20 cellular contexts compared by ENCODE assay signal in genomic region chr15:38260077-38260476, GRCh38. TPM values are rescaled to one million over a fixed set of nuclear protein-coding genes. Genes with fewer than 3 reads are reported as not detected.
A peak's percentile ranks its signal among the peaks of the same experiment; 100 is the strongest.
DNase-seq lines count a peak whose midpoint lies in the region; ATAC-seq, FAIRE-seq and TF ChIP-seq lines count a peak whose summit lies in the region.
"Had no signal": no experiment of that assay in that cellular context is flagged by ENCODE, and none has a peak within 500 bp of the region (broad histone marks: within the 10 kb centered on the region; RNA-seq: fewer than 3 reads in every experiment).

No MANE protein-coding gene starts in this region.

- ATAC-seq in GM23338 (peak; percentile 83), HG03135 (IDR thresholded peaks at IDR 0.05; ENCODE audit: unreplicated experiment) (no peak), HG02852 (IDR thresholded peaks at IDR 0.05; ENCODE audit: unreplicated experiment) (no peak)

- H3F3A ChIP-seq in GM23338 (replicated peaks; ENCODE audit: low read depth): no peaks in the 10 kb centered on the region

- H3K36me3 Mint-ChIP-seq in GM23338 (ENCODE audit: low read depth) (no peaks in the 10 kb centered on the region), astrocyte (ENCODE audit: low read depth, unreplicated experiment) (peaks cover 1% of the 10 kb centered on the region), type B pancreatic cell (no peaks in the 10 kb centered on the region)
- H3K36me3 Mint-ChIP-seq: brain; CD4-positive, CD25-positive, alpha-beta regulatory T cell had no signal

- H3K9me3 ChIP-seq in astrocyte (ENCODE audit: insufficient read depth, low read depth, low read length): no peaks in the 10 kb centered on the region
- H3K9me3 ChIP-seq: right atrium auricular region, suprapubic skin had no signal

- peaks cover 56% of the 10 kb centered on the region for H4K20me1 ChIP-seq in GM23338 (replicated peaks; ENCODE audit: insufficient read depth)
- H4K20me1 ChIP-seq in astrocyte (ENCODE audit: insufficient read depth, low read length): peaks cover 88% of the 10 kb centered on the region

- H3K4me2 ChIP-seq in GM23338: peak overlapping the region; percentile 37; the same call in 1 of the 2 replicates
- peak overlapping the region; percentile 14 for H3K4me2 ChIP-seq in astrocyte (ENCODE audit: low read length)

- FAIRE-seq in astrocyte (lab: Jason Lieb, UNC): peak; percentile 60

- 0 out of 3 replicates have a peak overlapping the region, but pooled peaks have one; percentile 49 for H3K4me3 Mint-ChIP-seq in GM23338
- H3K4me3 Mint-ChIP-seq in astrocyte (ENCODE audit: unreplicated experiment): no peak overlapping the region
- no peak overlapping the region for H3K4me3 Mint-ChIP-seq in type B pancreatic cell

- H3K4me1 ChIP-seq in GM23338 (ENCODE audit: insufficient read depth) (peaks cover 63% of the 10 kb centered on the region), astrocyte (ENCODE audit: insufficient read depth, low read length) (peaks cover 20% of the 10 kb centered on the region)

- H2AFZ ChIP-seq in GM23338 (no peak overlapping the region), astrocyte (ENCODE audit: low read depth, low read length) (no peak overlapping the region)

- no peak overlapping the region for H3K9ac ChIP-seq in astrocyte (ENCODE audit: low read length)

- H3K27me3 Mint-ChIP-seq in GM23338 (ENCODE audit: insufficient read depth, low read depth, poor library complexity): no peaks in the 10 kb centered on the region
- H3K27me3 Mint-ChIP-seq in astrocyte (ENCODE audit: low read depth, unreplicated experiment): no peaks in the 10 kb centered on the region
- no peaks in the 10 kb centered on the region for H3K27me3 Mint-ChIP-seq in type B pancreatic cell
- H3K27me3 Mint-ChIP-seq: brain had no signal

- H3K27ac Mint-ChIP-seq in GM23338: peak overlapping the region; percentile 34; the same call in 1 of the 2 replicates
- H3K27ac Mint-ChIP-seq in astrocyte (ENCODE audit: unreplicated experiment): no peak overlapping the region
- H3K27ac Mint-ChIP-seq in type B pancreatic cell: no peak overlapping the region
- H3K27ac Mint-ChIP-seq: CD4-positive, CD25-positive, alpha-beta regulatory T cell had no signal

- H3K27ac ChIP-seq in GM23338 (ENCODE audit: low read depth): no peak overlapping the region
- H3K27ac ChIP-seq in astrocyte (ENCODE audit: low read depth, low read length): no peak overlapping the region
- H3K27ac ChIP-seq: right atrium auricular region, suprapubic skin had no signal

- no peaks in the 10 kb centered on the region for H3K27me3 ChIP-seq in GM23338 (ENCODE audit: insufficient read depth)
- H3K27me3 ChIP-seq in astrocyte (ENCODE audit: insufficient read depth, low read length): no peaks in the 10 kb centered on the region
- H3K27me3 ChIP-seq: right atrium auricular region, suprapubic skin had no signal

- H3K36me3 ChIP-seq in GM23338 (ENCODE audit: insufficient read depth) (no peaks in the 10 kb centered on the region), astrocyte (ENCODE audit: insufficient read depth, low read length) (no peaks in the 10 kb centered on the region)
- H3K36me3 ChIP-seq: right atrium auricular region, suprapubic skin had no signal

- H3K4me3 ChIP-seq in GM23338: no peak overlapping the region
- no peak overlapping the region for H3K4me3 ChIP-seq in astrocyte (ENCODE audit: insufficient read depth, low read depth, low read length)
- H3K4me3 ChIP-seq: lung, right atrium auricular region, suprapubic skin had no signal

- H3K9me3 Mint-ChIP-seq in GM23338: no peaks in the 10 kb centered on the region
- no peaks in the 10 kb centered on the region for H3K9me3 Mint-ChIP-seq in astrocyte (ENCODE audit: unreplicated experiment)
- H3K9me3 Mint-ChIP-seq in type B pancreatic cell: no peaks in the 10 kb centered on the region
- H3K9me3 Mint-ChIP-seq: brain; CD4-positive, CD25-positive, alpha-beta regulatory T cell had no signal

- no peaks in the 10 kb centered on the region for H3K9me2 ChIP-seq in GM23338 (ENCODE audit: insufficient read depth)

- peak; percentile 80 for DNase-seq in GM23338 (ENCODE audit: low spot score)
- peak; percentile 61 for DNase-seq in astrocyte (ENCODE audit: low read depth)
- DNase-seq in iPS-NIHi11 (ENCODE audit: low spot score): peak; percentile 25
- DNase-seq in type B pancreatic cell (ENCODE audit: extremely low spot score, unreplicated experiment): no peak
- no peak for DNase-seq in NCI-H1105 treated with DMSO at 0.1 percent for 48 hours (lab: John Stamatoyannopoulos, UW)
- DNase-seq: activated CD4-positive, CD25-positive, alpha-beta regulatory T cell treated with anti-CD3 and anti-CD28 coated beads, Interleukin-2, amount 50 U/mL, for 72 hours; activated naive CD4-positive, alpha-beta T cell; CD4-positive, CD25-positive, alpha-beta regulatory T cell; hypothalamus; Karpas-422; NCI-H1436 treated with DMSO at 0.1 percent for 48 hours; NCI-H446; SHP77; T-helper 2 cell had no signal

- H3K4me1 Mint-ChIP-seq in GM23338 (peaks cover 33% of the 10 kb centered on the region), astrocyte (ENCODE audit: low read depth, unreplicated experiment) (peaks cover 23% of the 10 kb centered on the region), type B pancreatic cell (ENCODE audit: unreplicated experiment) (peaks cover 24% of the 10 kb centered on the region)
- H3K4me1 Mint-ChIP-seq: CD4-positive, CD25-positive, alpha-beta regulatory T cell had no signal

- H3K79me2 ChIP-seq in GM23338 (replicated peaks; ENCODE audit: insufficient read depth): peaks cover 100% of the 10 kb centered on the region
- peaks cover 100% of the 10 kb centered on the region for H3K79me2 ChIP-seq in astrocyte (ENCODE audit: insufficient read depth, low read length)

- peak; percentile 8 to 45; a peak in 2 of 4 replicates for TF ChIP-seq CTCF in GM23338 (conservative IDR thresholded peaks at IDR 0.05; ENCODE audit: low read depth in 2 of 2)
- TF ChIP-seq CTCF in astrocyte (IDR thresholded peaks at IDR 0.05; ENCODE audit: insufficient read depth, low read depth, low read length): peak; percentile 27
- peak; percentile 45 for TF ChIP-seq CTCF in type B pancreatic cell (conservative IDR thresholded peaks at IDR 0.05)

TF ChIP-seq in GM23338, 12 proteins besides CTCF, POLR2A, EP300 and RAD21:
- TF ChIP-seq, protein P1, sequence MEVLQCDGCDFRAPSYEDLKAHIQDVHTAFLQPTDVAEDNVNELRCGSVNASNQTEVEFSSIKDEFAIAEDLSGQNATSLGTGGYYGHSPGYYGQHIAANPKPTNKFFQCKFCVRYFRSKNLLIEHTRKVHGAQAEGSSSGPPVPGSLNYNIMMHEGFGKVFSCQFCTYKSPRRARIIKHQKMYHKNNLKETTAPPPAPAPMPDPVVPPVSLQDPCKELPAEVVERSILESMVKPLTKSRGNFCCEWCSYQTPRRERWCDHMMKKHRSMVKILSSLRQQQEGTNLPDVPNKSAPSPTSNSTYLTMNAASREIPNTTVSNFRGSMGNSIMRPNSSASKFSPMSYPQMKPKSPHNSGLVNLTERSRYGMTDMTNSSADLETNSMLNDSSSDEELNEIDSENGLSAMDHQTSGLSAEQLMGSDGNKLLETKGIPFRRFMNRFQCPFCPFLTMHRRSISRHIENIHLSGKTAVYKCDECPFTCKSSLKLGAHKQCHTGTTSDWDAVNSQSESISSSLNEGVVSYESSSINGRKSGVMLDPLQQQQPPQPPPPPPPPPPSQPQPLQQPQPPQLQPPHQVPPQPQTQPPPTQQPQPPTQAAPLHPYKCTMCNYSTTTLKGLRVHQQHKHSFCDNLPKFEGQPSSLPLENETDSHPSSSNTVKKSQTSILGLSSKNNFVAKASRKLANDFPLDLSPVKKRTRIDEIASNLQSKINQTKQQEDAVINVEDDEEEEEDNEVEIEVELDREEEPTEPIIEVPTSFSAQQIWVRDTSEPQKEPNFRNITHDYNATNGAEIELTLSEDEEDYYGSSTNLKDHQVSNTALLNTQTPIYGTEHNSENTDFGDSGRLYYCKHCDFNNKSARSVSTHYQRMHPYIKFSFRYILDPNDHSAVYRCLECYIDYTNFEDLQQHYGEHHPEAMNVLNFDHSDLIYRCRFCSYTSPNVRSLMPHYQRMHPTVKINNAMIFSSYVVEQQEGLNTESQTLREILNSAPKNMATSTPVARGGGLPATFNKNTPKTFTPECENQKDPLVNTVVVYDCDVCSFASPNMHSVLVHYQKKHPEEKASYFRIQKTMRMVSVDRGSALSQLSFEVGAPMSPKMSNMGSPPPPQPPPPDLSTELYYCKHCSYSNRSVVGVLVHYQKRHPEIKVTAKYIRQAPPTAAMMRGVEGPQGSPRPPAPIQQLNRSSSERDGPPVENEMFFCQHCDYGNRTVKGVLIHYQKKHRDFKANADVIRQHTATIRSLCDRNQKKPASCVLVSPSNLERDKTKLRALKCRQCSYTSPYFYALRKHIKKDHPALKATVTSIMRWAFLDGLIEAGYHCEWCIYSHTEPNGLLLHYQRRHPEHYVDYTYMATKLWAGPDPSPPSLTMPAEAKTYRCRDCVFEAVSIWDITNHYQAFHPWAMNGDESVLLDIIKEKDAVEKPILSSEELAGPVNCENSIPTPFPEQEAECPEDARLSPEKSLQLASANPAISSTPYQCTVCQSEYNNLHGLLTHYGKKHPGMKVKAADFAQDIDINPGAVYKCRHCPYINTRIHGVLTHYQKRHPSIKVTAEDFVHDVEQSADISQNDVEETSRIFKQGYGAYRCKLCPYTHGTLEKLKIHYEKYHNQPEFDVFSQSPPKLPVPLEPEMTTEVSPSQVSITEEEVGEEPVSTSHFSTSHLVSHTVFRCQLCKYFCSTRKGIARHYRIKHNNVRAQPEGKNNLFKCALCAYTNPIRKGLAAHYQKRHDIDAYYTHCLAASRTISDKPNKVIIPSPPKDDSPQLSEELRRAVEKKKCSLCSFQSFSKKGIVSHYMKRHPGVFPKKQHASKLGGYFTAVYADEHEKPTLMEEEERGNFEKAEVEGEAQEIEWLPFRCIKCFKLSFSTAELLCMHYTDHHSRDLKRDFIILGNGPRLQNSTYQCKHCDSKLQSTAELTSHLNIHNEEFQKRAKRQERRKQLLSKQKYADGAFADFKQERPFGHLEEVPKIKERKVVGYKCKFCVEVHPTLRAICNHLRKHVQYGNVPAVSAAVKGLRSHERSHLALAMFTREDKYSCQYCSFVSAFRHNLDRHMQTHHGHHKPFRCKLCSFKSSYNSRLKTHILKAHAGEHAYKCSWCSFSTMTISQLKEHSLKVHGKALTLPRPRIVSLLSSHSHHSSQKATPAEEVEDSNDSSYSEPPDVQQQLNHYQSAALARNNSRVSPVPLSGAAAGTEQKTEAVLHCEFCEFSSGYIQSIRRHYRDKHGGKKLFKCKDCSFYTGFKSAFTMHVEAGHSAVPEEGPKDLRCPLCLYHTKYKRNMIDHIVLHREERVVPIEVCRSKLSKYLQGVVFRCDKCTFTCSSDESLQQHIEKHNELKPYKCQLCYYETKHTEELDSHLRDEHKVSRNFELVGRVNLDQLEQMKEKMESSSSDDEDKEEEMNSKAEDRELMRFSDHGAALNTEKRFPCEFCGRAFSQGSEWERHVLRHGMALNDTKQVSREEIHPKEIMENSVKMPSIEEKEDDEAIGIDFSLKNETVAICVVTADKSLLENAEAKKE (CRISPR knock-in tag; IDR thresholded peaks at IDR 0.05): 0 out of 2 replicates have a peak, but pooled peaks have one; percentile 42
- no peak for TF ChIP-seq ZNF331 (CRISPR knock-in tag; IDR thresholded peaks at IDR 0.05; ENCODE audit: low read depth)

RNA-seq across cellular contexts. Expression of gene SPRED1, which starts 7.4 kb away (rescaled TPM):
- 44.0 and 44.1 TPM in 2 replicates for total RNA-seq in GM23338 (2014; rRNA removed; shearing (Covaris generic))
- 11.2 and 11.4 TPM in 2 replicates for polyA plus RNA-seq in GM23338 (2016; fragmentation: Nextera tagmentation; extraction: Ambion mirVana)
- total RNA-seq in astrocyte: 29.5 and 31.7 TPM in 2 replicates
- 9.2 and 25.6 TPM in 2 replicates for total RNA-seq in type B pancreatic cell (ENCODE audit: low replicate concordance)
- total RNA-seq: CD4-positive, CD25-positive, alpha-beta regulatory T cell had no signal

Comparison
In these comparisons a context has a peak if more than half of its experiments do, and no peak if none do; other contexts are left out.
1. DNase-seq: peak in GM23338 (single experiment), astrocyte (single experiment) and iPS-NIHi11 (single experiment); none in type B pancreatic cell (single experiment) and NCI-H1105 treated with DMSO at 0.1 percent for 48 hours (single experiment).
2. Peak in every context shown above with its lines, with median percentiles within 50 percentile points of each other: CTCF ChIP-seq.